In genomic region chr5:39005566-39006232, GRCh38 we compare ENCODE assay signal across 10 cellular contexts.
DNase-seq lines count a peak whose midpoint lies in the region; ATAC-seq and TF ChIP-seq lines count a peak whose summit lies in the region.
"Had no signal": no experiment of that assay in that cellular context is flagged by ENCODE, and none has a peak within 500 bp of the region (broad histone marks: within the 10 kb centered on the region; RNA-seq: fewer than 3 reads in every experiment).

No MANE protein-coding gene starts in this region.

- peaks cover 9% of the 10 kb centered on the region for H3K9me3 Mint-ChIP-seq in activated T-cell treated with anti-CD3 and anti-CD28 coated beads, Interleukin-2, amount 50 U/mL, for 24 hours

- H3K4me3 ChIP-seq in Panc1 (ENCODE audit: low read depth in 2 of 2, low read length in 2 of 2) (no peak overlapping the region), epithelial cell of esophagus (ENCODE audit: low read length) (no peak overlapping the region)

- ATAC-seq in Panc1 (0 out of 2 replicates have a peak, but pooled peaks have one; percentile 63), HG02642 (IDR thresholded peaks at IDR 0.05; ENCODE audit: poor library complexity, unreplicated experiment) (no peak)

- intact Hi-C loops in Panc1 (cut with micrococcal nuclease; ENCODE audit: unreplicated experiment) = no loop called here

- BruUV-seq in Panc1 (replicated peaks; lab: Mats Ljungman, UMichigan) = TSS peak; percentile 32

- H3K36me3 ChIP-seq in Panc1 (ENCODE audit: control insufficient read depth, insufficient read depth, low read length) = no peaks in the 10 kb centered on the region; the same call in 1 of the 2 replicates

- no peaks in the 10 kb centered on the region for H3K9me3 ChIP-seq in Panc1 (ENCODE audit: control insufficient read depth, insufficient read depth, low read depth, low read length)
- H3K9me3 ChIP-seq: Caco-2 had no signal

- no peak overlapping the region for H3K27ac ChIP-seq in Panc1 (ENCODE audit: low read length)

- H3K4me3 Mint-ChIP-seq in activated T-cell treated with anti-CD3 and anti-CD28 coated beads, Interleukin-2, amount 50 U/mL, for 24 hours = no peak overlapping the region

- CTCF ChIA-PET in Panc1 (lab: Charles Lee) = interaction anchor here (0.5 to 0.6 kb wide), 2 partner anchors 69 to 75 kb away, joined by 3 to 6 read pairs; no protein-coding TSS in a partner anchor

- H3K27me3 Mint-ChIP-seq in activated T-cell treated with anti-CD3 and anti-CD28 coated beads, Interleukin-2, amount 50 U/mL, for 24 hours = no peaks in the 10 kb centered on the region

- TF ChIP-seq CTCF in Panc1 (IDR thresholded peaks at IDR 0.05) (peak; percentile 60), epithelial cell of esophagus (IDR thresholded peaks at IDR 0.05; ENCODE audit: insufficient read depth, low read depth, low read length, missing control alignments) (peak; percentile 31)

- POLR2A ChIA-PET in Panc1 (lab: Charles Lee) = interaction anchor here (0.6 kb wide), 1 partner anchor 1828 kb away, joined by 3 read pairs; no protein-coding TSS in a partner anchor

- peaks cover 56% of the 10 kb centered on the region for H3K4me1 Mint-ChIP-seq in activated T-cell treated with anti-CD3 and anti-CD28 coated beads, Interleukin-2, amount 50 U/mL, for 24 hours (ENCODE audit: low read depth)

- peaks cover 32% of the 10 kb centered on the region for H3K36me3 Mint-ChIP-seq in activated T-cell treated with anti-CD3 and anti-CD28 coated beads, Interleukin-2, amount 50 U/mL, for 24 hours (ENCODE audit: low read depth)

- no peak for DNase-seq in activated T-cell treated with anti-CD3 and anti-CD28 coated beads, Interleukin-2, amount 50 U/mL, for 24 hours
- DNase-seq in activated T-cell treated with anti-CD3 and anti-CD28 coated beads for 4 hours = no peak
- DNase-seq in Panc1 (ENCODE audit: low read depth, low spot score) = no peak
- peak; percentile 34 for DNase-seq in epithelial cell of esophagus (ENCODE audit: low read depth)
- DNase-seq in pons (ENCODE audit: low spot score) = peak; percentile 20
- no peak for DNase-seq in mesenteric fat pad (ENCODE audit: low spot score)
- DNase-seq in COLO668 (lab: John Stamatoyannopoulos, UW; ENCODE audit: unreplicated experiment) = no peak
- DNase-seq: NCI-H1694 treated with DMSO at 0.1 percent for 48 hours had no signal

- peak overlapping the region; percentile 16 for H3K27ac Mint-ChIP-seq in activated T-cell treated with anti-CD3 and anti-CD28 coated beads, Interleukin-2, amount 50 U/mL, for 24 hours

- no peaks in the 10 kb centered on the region for H3K4me1 ChIP-seq in Panc1 (ENCODE audit: control insufficient read depth, insufficient read depth, low read length)
- H3K4me1 ChIP-seq: Caco-2 had no signal

- in situ Hi-C loops in Panc1 (cut with HindIII; ENCODE audit: low pct_unique_long_range_greater_than_20kb, low sequenced_read_pairs) = no loop called here

- no peaks in the 10 kb centered on the region for H3K27me3 ChIP-seq in Panc1 (ENCODE audit: control insufficient read depth, insufficient read depth, low read length)

Comparison
In these comparisons a context has a peak if more than half of its experiments do, and no peak if none do; other contexts are left out.
1. DNase-seq: peak in epithelial cell of esophagus (single experiment) and pons (single experiment); none in activated T-cell treated with anti-CD3 and anti-CD28 coated beads, Interleukin-2, amount 50 U/mL, for 24 hours (single experiment), activated T-cell treated with anti-CD3 and anti-CD28 coated beads for 4 hours (single experiment), Panc1 (single experiment), mesenteric fat pad (single experiment) and COLO668 (single experiment).